9 cellular contexts compared by ENCODE assay signal in the genomic region with DNA sequence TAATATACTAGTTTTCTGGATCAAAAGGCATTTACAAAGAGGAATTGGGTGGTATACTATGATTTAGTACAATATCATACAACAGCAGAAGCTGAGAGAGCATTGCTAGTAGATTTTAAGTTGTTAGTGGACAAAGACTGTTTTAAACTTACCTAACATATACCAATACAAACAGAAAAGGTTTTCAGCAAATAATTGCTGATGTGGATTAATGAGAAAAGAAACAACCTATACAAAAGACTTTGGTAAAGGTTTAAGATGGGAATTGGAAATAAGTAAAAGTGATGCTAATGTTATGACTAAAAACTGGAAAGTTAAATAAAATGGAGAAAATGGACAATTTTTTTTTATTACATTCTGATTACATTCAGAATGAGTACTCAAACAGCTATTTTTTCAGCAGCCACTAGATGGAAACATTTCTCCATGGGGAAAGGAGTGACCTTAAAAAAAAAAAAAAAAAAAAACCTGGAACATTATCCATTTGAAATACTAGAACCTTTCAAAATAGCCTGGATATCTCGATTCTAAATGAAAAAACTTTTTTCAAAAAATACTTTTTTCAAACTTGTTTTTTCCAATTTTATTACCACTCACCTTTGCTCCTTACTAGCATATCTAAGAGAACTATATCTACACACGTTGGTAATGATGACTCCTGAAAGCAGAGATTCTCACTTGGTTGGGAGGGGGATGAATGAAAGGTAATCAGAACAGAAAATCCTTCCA. TPM values are rescaled to one million over a fixed set of nuclear protein-coding genes. Genes with fewer than 3 reads are reported as not detected.
A peak's percentile ranks its signal among the peaks of the same experiment; 100 is the strongest.
DNase-seq lines count a peak whose midpoint lies in the region; ATAC-seq and TF ChIP-seq lines count a peak whose summit lies in the region.
"Had no signal": no experiment of that assay in that cellular context is flagged by ENCODE, and none has a peak within 500 bp of the region (broad histone marks: within the 10 kb centered on the region; RNA-seq: fewer than 3 reads in every experiment).

No MANE protein-coding gene starts in this region.

- CTCF ChIA-PET in Calu3 (lab: Charles Lee): interaction anchor here (0.5 to 1.7 kb wide), 9 partner anchors 55 to 1904 kb away, joined by 3 to 9 read pairs (median 4); a partner anchor contains a TSS

- in situ Hi-C loops in SK-MEL-5 (cut with HindIII; ENCODE audit: low pct_unique_long_range_greater_than_20kb, low sequenced_read_pairs): no loop called here

- TF ChIP-seq POLR2A in GM18505 (IDR thresholded peaks at IDR 0.05; ENCODE audit: borderline replicate concordance, extremely low read depth, insufficient read depth, insufficient read length): no peak

- H3K27ac Mint-ChIP-seq in Calu3 (ENCODE audit: unreplicated experiment): peak overlapping the region; percentile 10
- no peak overlapping the region for H3K27ac Mint-ChIP-seq in activated naive CD8-positive, alpha-beta T cell treated with anti-CD3 and anti-CD28 coated beads, Interleukin-2, amount 50 U/mL, for 24 hours

- no peaks in the 10 kb centered on the region for H3K9me3 Mint-ChIP-seq in Calu3 (ENCODE audit: low read depth, unreplicated experiment)
- H3K9me3 Mint-ChIP-seq in activated naive CD8-positive, alpha-beta T cell treated with anti-CD3 and anti-CD28 coated beads, Interleukin-2, amount 50 U/mL, for 24 hours: no peaks in the 10 kb centered on the region

- peak overlapping the region; percentile 16 for H3K4me3 Mint-ChIP-seq in Calu3 (ENCODE audit: low read depth, unreplicated experiment)
- no peak overlapping the region for H3K4me3 Mint-ChIP-seq in activated naive CD8-positive, alpha-beta T cell treated with anti-CD3 and anti-CD28 coated beads, Interleukin-2, amount 50 U/mL, for 24 hours

- peaks cover 54% of the 10 kb centered on the region for H3K4me1 Mint-ChIP-seq in Calu3 (ENCODE audit: low read depth, unreplicated experiment)
- H3K4me1 Mint-ChIP-seq in activated naive CD8-positive, alpha-beta T cell treated with anti-CD3 and anti-CD28 coated beads, Interleukin-2, amount 50 U/mL, for 24 hours: peaks cover 3% of the 10 kb centered on the region

- peaks cover 68% of the 10 kb centered on the region for H3K36me3 Mint-ChIP-seq in Calu3 (ENCODE audit: insufficient read depth, unreplicated experiment)
- H3K36me3 Mint-ChIP-seq in activated naive CD8-positive, alpha-beta T cell treated with anti-CD3 and anti-CD28 coated beads, Interleukin-2, amount 50 U/mL, for 24 hours (ENCODE audit: low read depth): peaks cover 65% of the 10 kb centered on the region

- H3K27me3 Mint-ChIP-seq in Calu3 (ENCODE audit: unreplicated experiment): no peaks in the 10 kb centered on the region
- no peaks in the 10 kb centered on the region for H3K27me3 Mint-ChIP-seq in activated naive CD8-positive, alpha-beta T cell treated with anti-CD3 and anti-CD28 coated beads, Interleukin-2, amount 50 U/mL, for 24 hours

- peak; percentile 61 for TF ChIP-seq CTCF in Calu3 (IDR thresholded peaks at IDR 0.05; ENCODE audit: unreplicated experiment)
- TF ChIP-seq CTCF in fibroblast of villous mesenchyme (IDR thresholded peaks at IDR 0.05; ENCODE audit: insufficient read depth, low read depth, low read length): peak; percentile 61

- intact Hi-C loops in Calu3 (cut with micrococcal nuclease; ENCODE audit: unreplicated experiment): loop anchor here (5.0 to 10.0 kb wide), 3 partner anchors 126 to 284 kb away; a partner anchor contains a TSS

- no peak overlapping the region for H3K4me3 ChIP-seq in fibroblast of villous mesenchyme (ENCODE audit: low read depth, low read length)
- H3K4me3 ChIP-seq: SJSA1 had no signal

- DNase-seq in Calu3 (peak; percentile 22), HT1080 (ENCODE audit: low read depth) (peak; percentile 18), SK-MEL-5 (ENCODE audit: low read depth, low spot score) (peak; percentile 72), fibroblast of villous mesenchyme (ENCODE audit: low read depth) (peak; percentile 38), superior temporal gyrus (ENCODE audit: extremely low spot score) (peak; percentile 77)
- DNase-seq in activated naive CD8-positive, alpha-beta T cell treated with anti-CD3 and anti-CD28 coated beads, Interleukin-2, amount 50 U/mL, for 24 hours: no peak

- BruUV-seq in Calu3 (replicated peaks; lab: Mats Ljungman, UMichigan): no TSS peak

- ATAC-seq in GM21515 (IDR thresholded peaks at IDR 0.05; ENCODE audit: unreplicated experiment) (no peak), GM18505 (IDR thresholded peaks at IDR 0.05; ENCODE audit: unreplicated experiment) (no peak)
- no peak for ATAC-seq in activated naive CD8-positive, alpha-beta T cell treated with anti-CD3 and anti-CD28 coated beads, Interleukin-2, amount 50 U/mL, for 24 hours

RNA-seq across cellular contexts. Expression of a gene that starts 55.4 kb away (rescaled TPM):
- total RNA-seq in Calu3 (2022): 143 and 155 TPM in 2 replicates
- 89.2 and 95.3 TPM in 2 replicates for total RNA-seq in HT1080 (2014; rRNA removed; shearing (Covaris generic))
- 93.4 and 119 TPM in 2 replicates for polyA plus RNA-seq in HT1080 (2015; cell fraction: cytosol; rRNA removed)
- polyA plus RNA-seq in HT1080 (2015; cell fraction: nucleus; rRNA removed): 300 and 307 TPM in 2 replicates
- 145 and 153 TPM in 2 replicates for total RNA-seq in SK-MEL-5 (2014; rRNA removed; shearing (Covaris generic))
- polyA plus RNA-seq in SK-MEL-5 (2015; cell fraction: cytosol; rRNA removed): 83.7 and 125 TPM in 2 replicates
- polyA plus RNA-seq in SK-MEL-5 (2015; cell fraction: nucleus; rRNA removed): 79.6 and 87.1 TPM in 2 replicates
- total RNA-seq in fibroblast of villous mesenchyme: 155 and 193 TPM in 2 replicates
